In the genomic region with DNA sequence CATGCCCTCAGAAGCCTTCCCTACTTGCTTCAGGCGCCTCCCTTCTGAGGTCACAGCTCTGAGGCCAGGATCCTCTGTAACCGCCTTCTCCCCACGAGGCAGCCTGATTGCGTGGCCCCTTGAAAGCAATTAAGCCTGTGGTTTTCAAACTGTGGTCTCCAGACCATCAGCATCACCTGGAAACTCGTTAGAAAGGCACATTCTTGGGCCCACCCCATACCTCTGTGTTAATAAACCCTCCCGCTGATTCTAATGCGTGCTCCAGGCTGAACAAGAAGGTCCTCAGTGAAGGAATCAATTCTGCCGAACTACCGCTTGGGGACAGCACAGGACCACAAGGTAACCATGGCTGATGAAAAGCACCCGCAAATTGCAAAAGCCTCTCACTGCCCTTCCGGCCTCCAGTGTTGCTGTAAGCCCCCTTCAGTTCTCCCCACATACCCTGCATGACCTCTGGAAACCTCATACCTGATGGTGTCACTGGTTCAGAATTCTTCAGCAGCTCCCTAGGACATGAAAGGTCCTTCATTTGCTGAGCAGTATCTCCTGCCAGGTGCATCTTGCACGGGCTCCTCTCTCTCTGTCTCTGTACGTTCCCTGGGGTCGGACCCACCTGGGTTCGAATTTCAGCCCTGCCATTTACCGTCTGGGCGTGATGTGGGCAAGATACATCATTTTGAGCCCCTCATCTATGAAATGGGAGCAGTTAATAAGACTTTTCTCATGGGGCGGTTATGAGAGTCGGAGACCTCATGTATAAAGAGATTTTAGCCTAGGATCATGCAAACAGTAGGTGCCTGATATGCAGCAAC, we compare ENCODE assay signal across 8 cellular contexts. TPM values are rescaled to one million over a fixed set of nuclear protein-coding genes. Genes with fewer than 3 reads are reported as not detected.
DNase-seq lines count a peak whose midpoint lies in the region; ATAC-seq and TF ChIP-seq lines count a peak whose summit lies in the region.

No MANE protein-coding gene starts in this region.

- POLR2A ChIA-PET in IMR-90 (lab: Charles Lee; ENCODE audit: unreplicated experiment) = no interaction called here
- POLR2A ChIA-PET in naive thymus-derived CD4-positive, alpha-beta T cell (lab: Charles Lee) = no interaction called here

- H2BK5ac ChIP-seq in IMR-90 (ENCODE audit: low read depth, low read length, poor library complexity, severe bottlenecking) = no peak overlapping the region

- H3K4me3 Mint-ChIP-seq in naive thymus-derived CD4-positive, alpha-beta T cell = peak overlapping the region in 1 of 10 donors; percentile 30

- ATAC-seq in Right ventricle myocardium inferior = peak; percentile 85
- peak; percentile 97 for ATAC-seq in IMR-90 (ENCODE audit: low read depth)
- peak; percentile 91 for ATAC-seq in naive thymus-derived CD4-positive, alpha-beta T cell

- peak; percentile 99 for TF ChIP-seq RAD21 in IMR-90 (IDR thresholded peaks at IDR 0.05; ENCODE audit: low read length)

- H3K27ac ChIP-seq in IMR-90 (ENCODE audit: insufficient read depth, low read length) (no peak overlapping the region), esophagus muscularis mucosa (replicated peaks in 1 of 4) (no peak overlapping the region)
- H3K27ac ChIP-seq in naive thymus-derived CD4-positive, alpha-beta T cell (ENCODE audit: low read depth, low read length) = no peak overlapping the region

- H4K5ac ChIP-seq in IMR-90 (ENCODE audit: low read depth, low read length) = peak overlapping the region; percentile 51

- peak; percentile 99 for TF ChIP-seq CTCF in IMR-90 (conservative IDR thresholded peaks at IDR 0.05; ENCODE audit: low read depth, low read length)
- TF ChIP-seq CTCF in esophagus muscularis mucosa (IDR thresholded peaks at IDR 0.05) = peak; percentile 90 to 98 (median 96)

- H3K27me3 ChIP-seq in IMR-90 (ENCODE audit: control insufficient read depth, insufficient read depth, low read length) (no peaks in the 10 kb centered on the region), esophagus muscularis mucosa (peaks cover 0 to 8% (median 0%) of the 10 kb centered on the region in 4 donors)
- H3K27me3 ChIP-seq in naive thymus-derived CD4-positive, alpha-beta T cell (ENCODE audit: control insufficient read depth in 2 of 2, insufficient read depth in 2 of 2, low read length in 2 of 2) = no peaks in the 10 kb centered on the region

- H3K36me3 ChIP-seq in IMR-90 (ENCODE audit: control insufficient read depth, insufficient read depth, low read length) (no peaks in the 10 kb centered on the region), esophagus muscularis mucosa (no peaks in the 10 kb centered on the region)
- H3K36me3 ChIP-seq in naive thymus-derived CD4-positive, alpha-beta T cell (ENCODE audit: control insufficient read depth in 2 of 3, insufficient read depth in 3 of 3, low read length in 3 of 3) = no peaks in the 10 kb centered on the region

- peak overlapping the region; percentile 51; the same call in 1 of the 2 replicates for H3K18ac ChIP-seq in IMR-90 (ENCODE audit: low read depth, low read length)

- peak overlapping the region; percentile 92 for H4K91ac ChIP-seq in IMR-90 (ENCODE audit: insufficient read depth, low read depth, low read length)

- H3K56ac ChIP-seq in IMR-90 (ENCODE audit: extremely low read depth, insufficient read depth, low read length) = peak overlapping the region; percentile 57; the same call in 1 of the 2 replicates

- H2BK15ac ChIP-seq in IMR-90 (ENCODE audit: low read depth, low read length) = peak overlapping the region; percentile 65; the same call in 2 of the 3 replicates

- peaks cover 0 to 37% (median 5%) of the 10 kb centered on the region in 7 donors for H3K4me1 Mint-ChIP-seq in naive thymus-derived CD4-positive, alpha-beta T cell

- peaks cover 6% of the 10 kb centered on the region for H3K9me1 ChIP-seq in IMR-90 (ENCODE audit: insufficient read depth, low read length)

- peak overlapping the region; percentile 90 for H3K4ac ChIP-seq in IMR-90 (ENCODE audit: low read depth, low read length)

- no peaks in the 10 kb centered on the region for H3K79me1 ChIP-seq in IMR-90 (ENCODE audit: low read depth in 1 of 2, low read length in 2 of 2)

- CTCF ChIA-PET in IMR-90 (lab: Yijun Ruan, JAX) = interaction anchor here (0.6 kb wide), 1 partner anchor 90 kb away, joined by 4 read pairs; no protein-coding TSS in a partner anchor
- CTCF ChIA-PET in naive thymus-derived CD4-positive, alpha-beta T cell (lab: Charles Lee) = interaction anchor here (1.6 kb wide), 1 partner anchor 59 kb away, joined by 3 read pairs; no protein-coding TSS in a partner anchor

- peaks cover 3% of the 10 kb centered on the region; the same call in 1 of the 2 replicates for H3K4me1 ChIP-seq in IMR-90 (ENCODE audit: control insufficient read depth, insufficient read depth, low read length)
- peaks cover 3 to 13% (median 9%) of the 10 kb centered on the region in 4 donors for H3K4me1 ChIP-seq in esophagus muscularis mucosa
- H3K4me1 ChIP-seq in naive thymus-derived CD4-positive, alpha-beta T cell (ENCODE audit: control insufficient read depth in 2 of 2, insufficient read depth in 2 of 2, low read length in 2 of 2) = no peaks in the 10 kb centered on the region

- H2AFZ ChIP-seq in IMR-90 (replicated peaks; ENCODE audit: low read length, poor library complexity) = peak overlapping the region; percentile 79

- H3K9me3 ChIP-seq in IMR-90 (ENCODE audit: control insufficient read depth, insufficient read depth, low read length) (no peaks in the 10 kb centered on the region), esophagus muscularis mucosa (no peaks in the 10 kb centered on the region)
- H3K9me3 ChIP-seq in naive thymus-derived CD4-positive, alpha-beta T cell (ENCODE audit: control insufficient read depth in 2 of 3, low read length in 3 of 3) = no peaks in the 10 kb centered on the region

- peak overlapping the region; percentile 89 for H2BK20ac ChIP-seq in IMR-90 (ENCODE audit: low read depth, low read length)

- no peak overlapping the region for H3K4me2 ChIP-seq in IMR-90 (ENCODE audit: low read depth, low read length)

- H4K8ac ChIP-seq in IMR-90 (ENCODE audit: low read depth in 2 of 2, low read length in 2 of 2) = peak overlapping the region; percentile 16 to 90; a peak in 3 of 4 replicates

- peak overlapping the region; percentile 97 for H2BK120ac ChIP-seq in IMR-90 (ENCODE audit: low read depth, low read length)

- H3K14ac ChIP-seq in IMR-90 (replicated peaks; ENCODE audit: low read depth, low read length) = peak overlapping the region; percentile 79

- H3K23ac ChIP-seq in IMR-90 (ENCODE audit: low read depth, low read length) = peak overlapping the region; percentile 83

- WGBS in IMR-90 (ENCODE audit: extremely low coverage in 2 of 2, insufficient read length in 1 of 2), 2 experiments = 33% methylated on average over 12 of the region's 19 CpGs; no CpG with 5 or more reads in 1 of the 2 experiments
- WGBS in esophagus muscularis mucosa = 35% methylated on average over 16 of the region's 19 CpGs

- peaks cover 0 to 12% (median 0%) of the 10 kb centered on the region in 5 donors for H3K27me3 Mint-ChIP-seq in naive thymus-derived CD4-positive, alpha-beta T cell

- no peaks in the 10 kb centered on the region for H3K36me3 Mint-ChIP-seq in naive thymus-derived CD4-positive, alpha-beta T cell

- H2AK9ac ChIP-seq in IMR-90 (replicated peaks; ENCODE audit: low read depth, low read length, poor library complexity) = peak overlapping the region; percentile 39

- DNase-seq in Right ventricle myocardium inferior (ENCODE audit: missing footprints) (no peak), cardiac septum (ENCODE audit: low spot score) (no peak), IMR-90 (peak; percentile 88), OCI-M1 (lab: John Stamatoyannopoulos, UW) (peak; percentile 94), activated T-cell treated with anti-CD3 and anti-CD28 coated beads for 1 hour (ENCODE audit: low read depth) (peak; percentile 30), esophagus muscularis mucosa (ENCODE audit: extremely low spot score) (no peak)
- peak; percentile 26 to 66 (median 53) for DNase-seq in naive thymus-derived CD4-positive, alpha-beta T cell
- DNase-seq in stimulated activated naive CD4-positive, alpha-beta T cell treated with Interleukin-2 at 50 U/mL for 16 hours (lab: John Stamatoyannopoulos, UW) = peak; percentile 63

- H3K27ac Mint-ChIP-seq in naive thymus-derived CD4-positive, alpha-beta T cell = peak overlapping the region in 1 of 9 donors; percentile 55

- BruUV-seq in IMR-90 (replicated peaks; lab: Mats Ljungman, UMichigan) = no TSS peak

- in situ Hi-C loops in IMR-90 (cut with MboI; ENCODE audit: low sequenced_read_pairs) = loop anchor here (5.0 kb wide), 1 partner anchor 484 kb away; no protein-coding TSS in a partner anchor

- peaks cover 0 to 2% (median 0%) of the 10 kb centered on the region in 11 donors for H3K9me3 Mint-ChIP-seq in naive thymus-derived CD4-positive, alpha-beta T cell

- intact Hi-C loops in Right ventricle myocardium inferior (cut with DNase I) = loop anchor here (2.0 kb wide), 1 partner anchor 484 kb away; no protein-coding TSS in a partner anchor
- intact Hi-C loops in cardiac septum (cut with DNase I) = loop anchor here (2.0 kb wide), 1 partner anchor 482 kb away; no protein-coding TSS in a partner anchor
- intact Hi-C loops in IMR-90 (cut with micrococcal nuclease) = loop anchor here (1.0 to 5.0 kb wide), 2 partner anchors 329 to 484 kb away; no protein-coding TSS in a partner anchor
- intact Hi-C loops in esophagus muscularis mucosa (cut with DNase I) = loop anchor here (1.0 kb wide), 1 partner anchor 65 kb away; no protein-coding TSS in a partner anchor
- intact Hi-C loops in naive thymus-derived CD4-positive, alpha-beta T cell (cut with micrococcal nuclease) = loop anchor here (1.0 kb wide), 2 partner anchors 484 to 612 kb away; no protein-coding TSS in a partner anchor

- TF ChIP-seq POLR2A in IMR-90 (IDR thresholded peaks at IDR 0.05; ENCODE audit: low read depth, low read length) (peak; percentile 58; the same call in 1 of the 2 replicates), esophagus muscularis mucosa (IDR thresholded peaks at IDR 0.05; ENCODE audit: low read depth) (no peak)

- H3K9ac ChIP-seq in IMR-90 (ENCODE audit: low read depth, low read length) = peak overlapping the region; percentile 51

- H3K4me3 ChIP-seq in IMR-90 (ENCODE audit: insufficient read depth, low read depth, low read length) = no peak overlapping the region
- no peak overlapping the region for H3K4me3 ChIP-seq in esophagus muscularis mucosa
- no peak overlapping the region for H3K4me3 ChIP-seq in naive thymus-derived CD4-positive, alpha-beta T cell (ENCODE audit: low read length)

- dilution Hi-C loops in IMR-90 (cut with HindIII; ENCODE audit: low sequenced_read_pairs, unreplicated experiment) = no loop called here

- no peaks in the 10 kb centered on the region for H4K20me1 ChIP-seq in IMR-90 (ENCODE audit: insufficient read depth, low read length)

- TF ChIP-seq EP300 in esophagus muscularis mucosa (IDR thresholded peaks at IDR 0.05) = no peak

- H2AK5ac ChIP-seq in IMR-90 (ENCODE audit: low read depth, low read length) = peak overlapping the region; percentile 83; the same call in 1 of the 2 replicates

RNA-seq across cellular contexts. Expression of a gene that starts 39.9 kb away (rescaled TPM):
- 2.3 TPM for total RNA-seq in Right ventricle myocardium inferior
- 2.7 TPM for total RNA-seq in cardiac septum
- 8.2 and 9.4 TPM in 2 replicates for total RNA-seq in IMR-90 (2012; rRNA removed)
- polyA plus RNA-seq in IMR-90 (2012; rRNA removed) = 18.0 and 21.2 TPM in 2 replicates
- 21.7 and 23.3 TPM in 2 replicates for polyA plus RNA-seq in IMR-90 (2012; cell fraction: cytosol; rRNA removed)
- polyA plus RNA-seq in IMR-90 (2012; cell fraction: nucleus; rRNA removed; ENCODE audit: low replicate concordance) = 21.1 and 27.3 TPM in 2 replicates
- total RNA-seq in esophagus muscularis mucosa = 10 to 100 TPM in 1 of 4 donors, 1 to 10 TPM in 3; 3.3 to 10.5 (median 8.9) TPM
- 10 to 100 TPM in 1 of 5 experiments, 1 to 10 TPM in 2, under 1 TPM in 2; 0.95 to 10.8 (median 1.8) TPM for total RNA-seq in naive thymus-derived CD4-positive, alpha-beta T cell
- not detected for polyA plus RNA-seq in naive thymus-derived CD4-positive, alpha-beta T cell

Comparison
In these comparisons a context has a peak if more than half of its experiments do, and no peak if none do; other contexts are left out.
1. DNase-seq: peak in IMR-90 (single experiment), OCI-M1 (single experiment), activated T-cell treated with anti-CD3 and anti-CD28 coated beads for 1 hour (single experiment), naive thymus-derived CD4-positive, alpha-beta T cell (9 of 9) and stimulated activated naive CD4-positive, alpha-beta T cell treated with Interleukin-2 at 50 U/mL for 16 hours (single experiment); none in Right ventricle myocardium inferior (single experiment), cardiac septum (single experiment) and esophagus muscularis mucosa (single experiment).
2. Peak in every context shown above with its lines, with median percentiles within 50 percentile points of each other: ATAC-seq.